24 cellular contexts compared by ENCODE assay signal in the genomic region with DNA sequence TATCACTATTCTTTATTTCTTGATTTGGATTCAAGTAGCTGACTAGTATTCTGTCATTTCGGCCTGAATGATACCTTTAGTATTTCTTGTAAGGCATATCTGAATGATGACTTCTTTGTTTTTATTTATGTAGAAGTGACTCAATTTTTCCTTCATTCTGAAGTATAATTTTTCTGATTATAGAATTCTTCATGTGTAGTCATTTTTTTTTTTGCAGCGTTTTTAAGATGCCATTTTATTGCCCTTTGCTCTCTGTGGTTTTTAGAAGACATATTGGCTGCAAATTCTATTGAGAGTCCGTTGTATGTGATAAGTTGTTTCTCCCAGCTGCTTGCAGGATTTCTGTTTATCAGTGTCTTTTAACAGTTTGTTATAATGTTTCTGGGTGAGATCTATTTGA.
A peak's percentile ranks its signal among the peaks of the same experiment; 100 is the strongest.
DNase-seq lines count a peak whose midpoint lies in the region; ATAC-seq, FAIRE-seq and TF ChIP-seq lines count a peak whose summit lies in the region.
"Had no signal": no experiment of that assay in that cellular context is flagged by ENCODE, and none has a peak within 500 bp of the region (broad histone marks: within the 10 kb centered on the region; RNA-seq: fewer than 3 reads in every experiment).

No MANE protein-coding gene starts in this region.

- H3K9me3 ChIP-seq in kidney (ENCODE audit: control insufficient read depth in 1 of 2, low read length in 2 of 2) (peaks cover 2 to 16% of the 10 kb centered on the region in 2 donors), prostate gland (no peaks in the 10 kb centered on the region)
- H3K9me3 ChIP-seq: A549 had no signal

- H3K36me3 ChIP-seq in kidney (ENCODE audit: control insufficient read depth in 1 of 2, insufficient read depth in 2 of 2, low read length in 2 of 2) (no peaks in the 10 kb centered on the region), prostate gland (no peaks in the 10 kb centered on the region)
- H3K36me3 ChIP-seq: BLaER1 treated with 17β-estradiol and CSF1 and Interleukin-3, amounts not matched to agents 10 nM and 100 nM had no signal

- ATAC-seq in HG03025 (IDR thresholded peaks at IDR 0.05; ENCODE audit: low FRiP score, unreplicated experiment), result no peak
- ATAC-seq: A549; CD8-positive, alpha-beta T cell had no signal

- WGBS in prostate gland, result 60% methylated on average over 3 of the region's 3 CpGs

- intact Hi-C loops in kidney (cut with DNase I) (no loop called here), prostate gland (cut with DNase I) (no loop called here)

- H3K4me3 ChIP-seq in kidney (ENCODE audit: low read length in 2 of 2) (no peak overlapping the region), prostate gland (no peak overlapping the region)
- H3K4me3 ChIP-seq: A549; BLaER1 treated with 17β-estradiol and CSF1 and Interleukin-3, amounts not matched to agents 10 nM and 100 nM had no signal

- H3K4me1 ChIP-seq in kidney (ENCODE audit: control insufficient read depth in 1 of 2, insufficient read depth in 1 of 2, low read depth in 1 of 2, low read length in 2 of 2) (no peaks in the 10 kb centered on the region), prostate gland (replicated peaks) (no peaks in the 10 kb centered on the region)
- H3K4me1 ChIP-seq: A549; BLaER1 treated with 17β-estradiol and CSF1 and Interleukin-3, amounts not matched to agents 10 nM and 100 nM had no signal

- peaks cover 38% of the 10 kb centered on the region for H3K4me1 Mint-ChIP-seq in HFFc6 (ENCODE audit: low read depth)

- peak; percentile 9 for DNase-seq in HFFc6
- peak; percentile 53 for DNase-seq in amniotic epithelial cell (ENCODE audit: low read depth)
- peak; percentile 10 for DNase-seq in dermis blood vessel endothelial cell
- no peak for DNase-seq in kidney
- no peak for DNase-seq in prostate gland (ENCODE audit: low spot score)
- DNase-seq in T-helper 2 cell, result no peak
- DNase-seq in DMS114 treated with DMSO at 0.1 percent for 48 hours (lab: John Stamatoyannopoulos, UW; ENCODE audit: unreplicated experiment), result no peak
- DNase-seq: Calu3; CD8-positive, alpha-beta T cell; DMS53; EL; MV-4-11; NCI-H1417 treated with DMSO at 0.1 percent for 48 hours; NCI-H187 treated with DMSO at 0.1 percent for 48 hours; NCI-H2227 treated with DMSO at 0.1 percent for 48 hours; NCI-H524; NCI-H82; OCI-M1; Right ventricle myocardium superior had no signal

- FAIRE-seq in kidney (lab: Jason Lieb, UNC), result peak; percentile 27
- FAIRE-seq: A549, GM12891, H1 had no signal

- no peak overlapping the region for H3K9ac ChIP-seq in kidney (ENCODE audit: low read length in 2 of 2)
- H3K9ac ChIP-seq: BLaER1 treated with 17β-estradiol and CSF1 and Interleukin-3, amounts not matched to agents 10 nM and 100 nM had no signal

- H3K27me3 Mint-ChIP-seq in HFFc6 (ENCODE audit: insufficient read depth), result no peaks in the 10 kb centered on the region

- peaks cover 8% of the 10 kb centered on the region for H3K9me3 Mint-ChIP-seq in HFFc6

- TF ChIP-seq CTCF in HFFc6 (IDR thresholded peaks at IDR 0.05) (no peak), kidney (IDR thresholded peaks at IDR 0.05; ENCODE audit: borderline replicate concordance, extremely low read depth, insufficient read depth) (no peak), prostate gland (IDR thresholded peaks at IDR 0.05) (no peak)

- no peaks in the 10 kb centered on the region for H3K27me3 ChIP-seq in prostate gland (replicated peaks; ENCODE audit: insufficient read depth)
- H3K27me3 ChIP-seq: BLaER1 treated with 17β-estradiol and CSF1 and Interleukin-3, amounts not matched to agents 10 nM and 100 nM had no signal

- H3K36me3 Mint-ChIP-seq in HFFc6 (ENCODE audit: low read depth), result peaks cover 6% of the 10 kb centered on the region; the same call in 1 of the 2 replicates
- H3K36me3 Mint-ChIP-seq: CD8-positive, alpha-beta T cell had no signal

- H3K4me3 Mint-ChIP-seq in HFFc6, result peak overlapping the region; percentile 50; the same call in 1 of the 2 replicates
- H3K4me3 Mint-ChIP-seq: CD8-positive, alpha-beta T cell had no signal

- peak overlapping the region; percentile 50; the same call in 1 of the 2 replicates for H3K27ac Mint-ChIP-seq in HFFc6
- H3K27ac Mint-ChIP-seq: CD8-positive, alpha-beta T cell had no signal

- TF ChIP-seq POLR2A in prostate gland (IDR thresholded peaks at IDR 0.05), result no peak

- H3K27ac ChIP-seq in kidney (ENCODE audit: low read depth in 2 of 2, low read length in 2 of 2), result no peak overlapping the region
- H3K27ac ChIP-seq in prostate gland, result no peak overlapping the region
- H3K27ac ChIP-seq: A549; BLaER1 treated with 17β-estradiol and CSF1 and Interleukin-3, amounts not matched to agents 10 nM and 100 nM had no signal

Comparison
In these comparisons a context has a peak if more than half of its experiments do, and no peak if none do; other contexts are left out.
1. DNase-seq: peak in HFFc6 (single experiment), amniotic epithelial cell (single experiment) and dermis blood vessel endothelial cell (single experiment); none in kidney (single experiment), prostate gland (single experiment), T-helper 2 cell (0 of 5) and DMS114 treated with DMSO at 0.1 percent for 48 hours (single experiment).